30 cellular contexts compared by ENCODE assay signal in the genomic region with DNA sequence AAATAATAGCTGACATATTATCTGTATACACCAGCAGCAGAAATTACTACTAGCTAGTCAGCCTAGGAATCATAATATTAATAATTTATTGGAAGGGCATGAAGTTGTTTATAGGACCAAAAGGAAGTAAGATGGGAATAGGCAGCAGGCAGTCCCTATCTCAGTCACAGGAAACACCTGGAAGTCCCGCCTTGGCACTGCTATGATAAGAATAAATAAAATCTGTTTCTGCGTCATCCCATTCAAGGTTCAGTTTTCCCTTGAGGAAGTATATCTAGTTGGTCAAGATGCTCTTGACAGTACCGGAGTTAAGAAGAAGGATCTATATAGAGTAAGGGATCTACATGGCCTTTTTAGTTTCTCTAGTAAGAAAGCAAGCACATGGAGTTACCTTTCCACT.
"Had no signal": no experiment of that assay in that cellular context is flagged by ENCODE, and none has a peak within 500 bp of the region (broad histone marks: within the 10 kb centered on the region; RNA-seq: fewer than 3 reads in every experiment).

No MANE protein-coding gene starts in this region.

- H3K9me3 ChIP-seq: Peyer's patch, SJSA1 had no signal

- FAIRE-seq: astrocyte, TTC549 had no signal

- H3K36me3 ChIP-seq: brain microvascular endothelial cell, cardiac muscle cell, Peyer's patch, SJSA1 had no signal

- H3K4me3 ChIP-seq: cardiac muscle cell, Peyer's patch, SJSA1 had no signal

- H3K36me3 Mint-ChIP-seq: activated CD4-positive, alpha-beta memory T cell treated with anti-CD3 and anti-CD28 coated beads for 36 hours; activated naive CD8-positive, alpha-beta T cell; IgD-negative memory B cell; WTC11 had no signal

- H3K4me1 Mint-ChIP-seq: activated CD4-positive, alpha-beta T cell treated with anti-CD3 and anti-CD28 coated beads, Interleukin-2, amount 10 ng/mL, durations not matched to agents 24 days and 14 days; IgD-negative memory B cell; T-helper 17 cell; WTC11 had no signal

- H3K27me3 ChIP-seq: brain microvascular endothelial cell, cardiac muscle cell, Peyer's patch, SJSA1 had no signal

- H3K4me1 ChIP-seq: Peyer's patch, SJSA1 had no signal

- H3K27ac Mint-ChIP-seq: activated CD4-positive, alpha-beta memory T cell treated with anti-CD3 and anti-CD28 coated beads for 36 hours; activated CD4-positive, alpha-beta T cell treated with anti-CD3 and anti-CD28 coated beads, Interleukin-2, amount 10 ng/mL, durations not matched to agents 24 days and 14 days; activated naive CD4-positive, alpha-beta T cell treated with anti-CD3 and anti-CD28 coated beads for 36 hours; activated naive CD8-positive, alpha-beta T cell; IgD-negative memory B cell; T-helper 17 cell; WTC11 had no signal

- DNase-seq: activated CD4-positive, alpha-beta memory T cell treated with anti-CD3 and anti-CD28 coated beads for 36 hours; activated CD4-positive, alpha-beta T cell treated with anti-CD3 and anti-CD28 coated beads, Interleukin-2, amount 10 ng/mL, durations not matched to agents 24 days and 14 days; activated CD4-positive, CD25-positive, alpha-beta regulatory T cell treated with anti-CD3 and anti-CD28 coated beads, Interleukin-2, amount 50 U/mL, for 72 hours; activated CD8-positive, alpha-beta memory T cell treated with anti-CD3 and anti-CD28 coated beads for 24 hours; activated effector memory CD4-positive, alpha-beta T cell treated with anti-CD3 and anti-CD28 coated beads, Interleukin-2, amount 50 U/mL, for 16 hours; activated naive CD4-positive, alpha-beta T cell treated with anti-CD3 and anti-CD28 coated beads for 36 hours; activated T-cell treated with anti-CD3 and anti-CD28 coated beads, Interleukin-2, amount 50 U/mL, for 4 hours; amygdala; brain microvascular endothelial cell; KG1; NCI-H1048; NCI-H1694 treated with DMSO at 0.1 percent for 48 hours; NCI-H2029 treated with DMSO at 0.1 percent for 48 hours; NCI-H345; NCI-H510A; NCI-H526 treated with DMSO at 0.1 percent for 48 hours; NCI-H82; OCI-M1; Peyer's patch; SHP77; T-helper 17 cell; T-helper 9 cell had no signal

- H3K9me3 Mint-ChIP-seq: activated CD4-positive, alpha-beta memory T cell treated with anti-CD3 and anti-CD28 coated beads for 36 hours; activated CD4-positive, alpha-beta T cell treated with anti-CD3 and anti-CD28 coated beads, Interleukin-2, amount 10 ng/mL, durations not matched to agents 24 days and 14 days; activated naive CD4-positive, alpha-beta T cell treated with anti-CD3 and anti-CD28 coated beads for 36 hours; activated T-cell treated with anti-CD3 and anti-CD28 coated beads, Interleukin-2, amount 50 U/mL, for 4 hours had no signal

- H3K27me3 Mint-ChIP-seq: activated CD4-positive, alpha-beta T cell treated with anti-CD3 and anti-CD28 coated beads, Interleukin-2, amount 10 ng/mL, durations not matched to agents 24 days and 14 days had no signal

- H3K4me3 Mint-ChIP-seq: activated CD4-positive, alpha-beta memory T cell treated with anti-CD3 and anti-CD28 coated beads for 36 hours; activated CD4-positive, alpha-beta T cell treated with anti-CD3 and anti-CD28 coated beads, Interleukin-2, amount 10 ng/mL, durations not matched to agents 24 days and 14 days; activated naive CD4-positive, alpha-beta T cell treated with anti-CD3 and anti-CD28 coated beads for 36 hours; activated naive CD8-positive, alpha-beta T cell; activated T-cell treated with anti-CD3 and anti-CD28 coated beads, Interleukin-2, amount 50 U/mL, for 4 hours; IgD-negative memory B cell; T-helper 17 cell; WTC11 had no signal

- H3K27ac ChIP-seq: brain microvascular endothelial cell, cardiac muscle cell, Peyer's patch, RWPE1, SJSA1 had no signal

- ATAC-seq: activated T-cell treated with anti-CD3 and anti-CD28 coated beads, Interleukin-2, amount 50 U/mL, for 4 hours; T-helper 17 cell; WTC11 had no signal
